Comparison of ENCODE assay signal across 8 cellular contexts in genomic region chr16:14303182-14303618, GRCh38.
A peak's percentile ranks its signal among the peaks of the same experiment; 100 is the strongest.
DNase-seq lines count a peak whose midpoint lies in the region; ATAC-seq and TF ChIP-seq lines count a peak whose summit lies in the region.

No MANE protein-coding gene starts in this region.

- peak overlapping the region; percentile 92 for H3K4me3 ChIP-seq in AG10803 (ENCODE audit: low read length)
- peak overlapping the region; percentile 59 for H3K4me3 ChIP-seq in Jurkat, Clone E6-1 (ENCODE audit: low read length)
- H3K4me3 ChIP-seq in colonic mucosa, result peak overlapping the region; percentile 64
- H3K4me3 ChIP-seq in muscle layer of colon (ENCODE audit: low read depth in 1 of 2, low read length in 2 of 2), result peak overlapping the region; percentile 80 to 84

- no peaks in the 10 kb centered on the region for H3K36me3 ChIP-seq in colonic mucosa
- no peaks in the 10 kb centered on the region for H3K36me3 ChIP-seq in muscle layer of colon (ENCODE audit: insufficient read depth, low read length)

- TF ChIP-seq CTCF in AG10803 (conservative IDR thresholded peaks at IDR 0.05; ENCODE audit: low read length), result no peak
- TF ChIP-seq CTCF in colonic mucosa (IDR thresholded peaks at IDR 0.05), result no peak

- DNase-seq in AG10803 (ENCODE audit: low read depth), result no peak
- no peak for DNase-seq in Jurkat, Clone E6-1 (ENCODE audit: low read depth, low spot score)
- DNase-seq in colonic mucosa, result no peak
- no peak for DNase-seq in sciatic nerve (ENCODE audit: low spot score)
- DNase-seq in NCI-H1417 treated with DMSO at 0.1 percent for 48 hours (lab: John Stamatoyannopoulos, UW), result no peak
- DNase-seq in AG08395 (ENCODE audit: low spot score), result no peak
- no peak for DNase-seq in activated CD4-positive, alpha-beta T cell treated with anti-CD3 and anti-CD28 coated beads, Interleukin-2, amount 50 U/mL, for 48 hours

- no peaks in the 10 kb centered on the region for H3K4me1 ChIP-seq in colonic mucosa
- peaks cover 41% of the 10 kb centered on the region for H3K4me1 ChIP-seq in muscle layer of colon (ENCODE audit: insufficient read depth, low read length)

- peaks cover 7% of the 10 kb centered on the region for H3K27me3 ChIP-seq in colonic mucosa
- H3K27me3 ChIP-seq in muscle layer of colon (ENCODE audit: control insufficient read depth in 1 of 2, insufficient read depth in 2 of 2, low read length in 2 of 2), result no peaks in the 10 kb centered on the region

- no peak for ATAC-seq in sciatic nerve

- H3K9ac ChIP-seq in colonic mucosa (ENCODE audit: low read depth in 2 of 2, low read length in 2 of 2) (peak overlapping the region in 1 of 2 donors; percentile 50), muscle layer of colon (ENCODE audit: low read length) (peak overlapping the region; percentile 91)

- H3K9me3 ChIP-seq in colonic mucosa (no peaks in the 10 kb centered on the region), muscle layer of colon (ENCODE audit: low read length) (no peaks in the 10 kb centered on the region)

- intact Hi-C loops in colonic mucosa (cut with DNase I), result loop anchor here (2.0 kb wide), 1 partner anchor 226 kb away; no protein-coding TSS in a partner anchor
- intact Hi-C loops in sciatic nerve (cut with DNase I), result no loop called here

- H3K27ac ChIP-seq in colonic mucosa (no peak overlapping the region), muscle layer of colon (ENCODE audit: low read depth, low read length) (peak overlapping the region; percentile 81)
